ENCODE assay signal across 1 cellular context in the genomic region with DNA sequence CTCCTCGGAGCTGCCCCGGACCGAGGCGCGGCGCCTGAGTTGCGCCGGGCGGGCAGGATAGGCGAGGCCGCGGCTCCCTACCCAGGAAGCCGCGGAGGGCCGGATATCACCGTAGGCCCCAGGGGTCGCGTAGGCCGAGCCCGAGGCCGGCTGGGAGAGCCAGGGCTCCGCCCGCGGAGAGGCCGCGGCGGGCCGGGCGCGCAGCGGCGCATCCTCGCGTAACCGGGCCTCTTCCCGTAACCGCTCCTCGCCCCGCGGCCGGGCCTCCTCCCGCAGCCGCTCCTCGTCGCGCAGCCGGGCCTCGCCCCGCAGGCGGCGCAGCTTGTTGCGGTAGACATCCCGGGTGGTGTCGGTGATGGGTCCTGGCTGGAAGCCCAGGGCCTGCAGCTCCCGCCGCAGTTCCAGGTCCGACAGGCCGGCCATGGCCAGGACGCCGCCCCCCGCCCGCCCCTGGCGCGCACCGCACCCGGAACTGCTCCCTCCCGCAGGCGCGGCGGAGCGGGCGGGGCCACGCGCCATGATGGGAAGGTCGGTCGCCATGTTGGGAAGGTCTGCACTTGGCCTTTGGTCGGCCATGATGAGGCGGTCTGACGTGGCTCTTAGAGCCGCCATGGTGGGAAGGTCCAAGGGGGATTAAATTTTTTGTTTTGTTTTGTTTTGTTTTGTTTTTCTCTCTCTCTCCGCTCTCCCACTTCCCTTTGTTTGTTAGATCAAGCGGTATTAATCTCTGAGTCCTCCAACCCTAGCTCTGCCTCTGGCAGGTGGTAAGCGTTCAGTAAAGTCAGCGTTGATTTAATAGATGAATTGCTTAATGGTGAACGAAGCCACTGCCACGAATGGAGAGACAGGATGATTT.
TF ChIP-seq lines count a peak whose summit lies in the region.

A gene (minus strand): TSS at position 437 of the 856 bp plus-strand sequence. CDS start 14 bp downstream, at position 423.

TF ChIP-seq in HepG2, 621 proteins besides CTCF, POLR2A, EP300 and RAD21 (continued from another document and continues in another):
- TF ChIP-seq, protein P1, sequence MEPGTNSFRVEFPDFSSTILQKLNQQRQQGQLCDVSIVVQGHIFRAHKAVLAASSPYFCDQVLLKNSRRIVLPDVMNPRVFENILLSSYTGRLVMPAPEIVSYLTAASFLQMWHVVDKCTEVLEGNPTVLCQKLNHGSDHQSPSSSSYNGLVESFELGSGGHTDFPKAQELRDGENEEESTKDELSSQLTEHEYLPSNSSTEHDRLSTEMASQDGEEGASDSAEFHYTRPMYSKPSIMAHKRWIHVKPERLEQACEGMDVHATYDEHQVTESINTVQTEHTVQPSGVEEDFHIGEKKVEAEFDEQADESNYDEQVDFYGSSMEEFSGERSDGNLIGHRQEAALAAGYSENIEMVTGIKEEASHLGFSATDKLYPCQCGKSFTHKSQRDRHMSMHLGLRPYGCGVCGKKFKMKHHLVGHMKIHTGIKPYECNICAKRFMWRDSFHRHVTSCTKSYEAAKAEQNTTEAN (CRISPR knock-in tag; conservative IDR thresholded peaks at IDR 0.05), result 0 out of 2 replicates have a peak, but pooled peaks have one; percentile 58
- TF ChIP-seq ZNF792 (CRISPR knock-in tag; IDR thresholded peaks at IDR 0.05) (peak; percentile 85), HHEX (CRISPR knock-in tag; IDR thresholded peaks at IDR 0.05) (no peak), GLI4 (CRISPR knock-in tag; IDR thresholded peaks at IDR 0.05; ENCODE audit: borderline replicate concordance) (no peak; the same call in 1 of the 2 replicates), XBP1 (CRISPR knock-in tag; IDR thresholded peaks at IDR 0.05) (peak; percentile 85; the same call in 1 of the 2 replicates), KDM4B (CRISPR knock-in tag; IDR thresholded peaks at IDR 0.05) (peak; percentile 45; the same call in 1 of the 2 replicates), MBD4 (IDR thresholded peaks at IDR 0.05; ENCODE audit: borderline replicate concordance, low read length) (no peak), NCOR1 (IDR thresholded peaks at IDR 0.05; ENCODE audit: borderline replicate concordance, low read length) (no peak), NFATC3 (CRISPR knock-in tag; IDR thresholded peaks at IDR 0.05) (no peak), MAFG (CRISPR knock-in tag; IDR thresholded peaks at IDR 0.05) (0 out of 2 replicates have a peak, but pooled peaks have one; percentile 44), GATA4 (IDR thresholded peaks at IDR 0.05; ENCODE audit: borderline replicate concordance, low read depth) (no peak), SMARCC2 (IDR thresholded peaks at IDR 0.05) (no peak), TEAD2 (CRISPR knock-in tag; IDR thresholded peaks at IDR 0.05) (0 out of 2 replicates have a peak, but pooled peaks have one; percentile 65), ZNF253 (CRISPR knock-in tag; IDR thresholded peaks at IDR 0.05; ENCODE audit: borderline replicate concordance) (peak; percentile 25; the same call in 1 of the 2 replicates), ZBTB42 (CRISPR knock-in tag; IDR thresholded peaks at IDR 0.05) (no peak), ZNF441 (CRISPR knock-in tag; IDR thresholded peaks at IDR 0.05; ENCODE audit: borderline replicate concordance) (0 out of 2 replicates have a peak, but pooled peaks have one; percentile 37), ZNF83 (CRISPR knock-in tag; IDR thresholded peaks at IDR 0.05; ENCODE audit: borderline replicate concordance) (0 out of 2 replicates have a peak, but pooled peaks have one; percentile 28), NR1H2 (CRISPR knock-in tag; IDR thresholded peaks at IDR 0.05; ENCODE audit: borderline replicate concordance, low read depth) (peak; percentile 78), ZBTB7B (CRISPR knock-in tag; IDR thresholded peaks at IDR 0.05) (peak; percentile 78; the same call in 1 of the 2 replicates), ZNF10 (CRISPR knock-in tag; IDR thresholded peaks at IDR 0.05; ENCODE audit: borderline replicate concordance, low read depth) (no peak), JUN (CRISPR knock-in tag; IDR thresholded peaks at IDR 0.05) (peak; percentile 70; the same call in 1 of the 2 replicates), GTF2F1 (IDR thresholded peaks at IDR 0.05; ENCODE audit: low read length) (no peak), TP53 (CRISPR knock-in tag; conservative IDR thresholded peaks at IDR 0.05) (no peak), ZNF225 (CRISPR knock-in tag; IDR thresholded peaks at IDR 0.05) (0 out of 2 replicates have a peak, but pooled peaks have one; percentile 28)
- TF ChIP-seq, protein P2, sequence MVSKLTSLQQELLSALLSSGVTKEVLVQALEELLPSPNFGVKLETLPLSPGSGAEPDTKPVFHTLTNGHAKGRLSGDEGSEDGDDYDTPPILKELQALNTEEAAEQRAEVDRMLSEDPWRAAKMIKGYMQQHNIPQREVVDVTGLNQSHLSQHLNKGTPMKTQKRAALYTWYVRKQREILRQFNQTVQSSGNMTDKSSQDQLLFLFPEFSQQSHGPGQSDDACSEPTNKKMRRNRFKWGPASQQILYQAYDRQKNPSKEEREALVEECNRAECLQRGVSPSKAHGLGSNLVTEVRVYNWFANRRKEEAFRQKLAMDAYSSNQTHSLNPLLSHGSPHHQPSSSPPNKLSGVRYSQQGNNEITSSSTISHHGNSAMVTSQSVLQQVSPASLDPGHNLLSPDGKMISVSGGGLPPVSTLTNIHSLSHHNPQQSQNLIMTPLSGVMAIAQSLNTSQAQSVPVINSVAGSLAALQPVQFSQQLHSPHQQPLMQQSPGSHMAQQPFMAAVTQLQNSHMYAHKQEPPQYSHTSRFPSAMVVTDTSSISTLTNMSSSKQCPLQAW (CRISPR knock-in tag; IDR thresholded peaks at IDR 0.05), result peak; percentile 63; the same call in 1 of the 2 replicates
- TF ChIP-seq, protein P3, sequence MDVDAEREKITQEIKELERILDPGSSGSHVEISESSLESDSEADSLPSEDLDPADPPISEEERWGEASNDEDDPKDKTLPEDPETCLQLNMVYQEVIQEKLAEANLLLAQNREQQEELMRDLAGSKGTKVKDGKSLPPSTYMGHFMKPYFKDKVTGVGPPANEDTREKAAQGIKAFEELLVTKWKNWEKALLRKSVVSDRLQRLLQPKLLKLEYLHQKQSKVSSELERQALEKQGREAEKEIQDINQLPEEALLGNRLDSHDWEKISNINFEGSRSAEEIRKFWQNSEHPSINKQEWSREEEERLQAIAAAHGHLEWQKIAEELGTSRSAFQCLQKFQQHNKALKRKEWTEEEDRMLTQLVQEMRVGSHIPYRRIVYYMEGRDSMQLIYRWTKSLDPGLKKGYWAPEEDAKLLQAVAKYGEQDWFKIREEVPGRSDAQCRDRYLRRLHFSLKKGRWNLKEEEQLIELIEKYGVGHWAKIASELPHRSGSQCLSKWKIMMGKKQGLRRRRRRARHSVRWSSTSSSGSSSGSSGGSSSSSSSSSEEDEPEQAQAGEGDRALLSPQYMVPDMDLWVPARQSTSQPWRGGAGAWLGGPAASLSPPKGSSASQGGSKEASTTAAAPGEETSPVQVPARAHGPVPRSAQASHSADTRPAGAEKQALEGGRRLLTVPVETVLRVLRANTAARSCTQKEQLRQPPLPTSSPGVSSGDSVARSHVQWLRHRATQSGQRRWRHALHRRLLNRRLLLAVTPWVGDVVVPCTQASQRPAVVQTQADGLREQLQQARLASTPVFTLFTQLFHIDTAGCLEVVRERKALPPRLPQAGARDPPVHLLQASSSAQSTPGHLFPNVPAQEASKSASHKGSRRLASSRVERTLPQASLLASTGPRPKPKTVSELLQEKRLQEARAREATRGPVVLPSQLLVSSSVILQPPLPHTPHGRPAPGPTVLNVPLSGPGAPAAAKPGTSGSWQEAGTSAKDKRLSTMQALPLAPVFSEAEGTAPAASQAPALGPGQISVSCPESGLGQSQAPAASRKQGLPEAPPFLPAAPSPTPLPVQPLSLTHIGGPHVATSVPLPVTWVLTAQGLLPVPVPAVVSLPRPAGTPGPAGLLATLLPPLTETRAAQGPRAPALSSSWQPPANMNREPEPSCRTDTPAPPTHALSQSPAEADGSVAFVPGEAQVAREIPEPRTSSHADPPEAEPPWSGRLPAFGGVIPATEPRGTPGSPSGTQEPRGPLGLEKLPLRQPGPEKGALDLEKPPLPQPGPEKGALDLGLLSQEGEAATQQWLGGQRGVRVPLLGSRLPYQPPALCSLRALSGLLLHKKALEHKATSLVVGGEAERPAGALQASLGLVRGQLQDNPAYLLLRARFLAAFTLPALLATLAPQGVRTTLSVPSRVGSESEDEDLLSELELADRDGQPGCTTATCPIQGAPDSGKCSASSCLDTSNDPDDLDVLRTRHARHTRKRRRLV (CRISPR knock-in tag; IDR thresholded peaks at IDR 0.05), result no peak
- TF ChIP-seq, protein P4, sequence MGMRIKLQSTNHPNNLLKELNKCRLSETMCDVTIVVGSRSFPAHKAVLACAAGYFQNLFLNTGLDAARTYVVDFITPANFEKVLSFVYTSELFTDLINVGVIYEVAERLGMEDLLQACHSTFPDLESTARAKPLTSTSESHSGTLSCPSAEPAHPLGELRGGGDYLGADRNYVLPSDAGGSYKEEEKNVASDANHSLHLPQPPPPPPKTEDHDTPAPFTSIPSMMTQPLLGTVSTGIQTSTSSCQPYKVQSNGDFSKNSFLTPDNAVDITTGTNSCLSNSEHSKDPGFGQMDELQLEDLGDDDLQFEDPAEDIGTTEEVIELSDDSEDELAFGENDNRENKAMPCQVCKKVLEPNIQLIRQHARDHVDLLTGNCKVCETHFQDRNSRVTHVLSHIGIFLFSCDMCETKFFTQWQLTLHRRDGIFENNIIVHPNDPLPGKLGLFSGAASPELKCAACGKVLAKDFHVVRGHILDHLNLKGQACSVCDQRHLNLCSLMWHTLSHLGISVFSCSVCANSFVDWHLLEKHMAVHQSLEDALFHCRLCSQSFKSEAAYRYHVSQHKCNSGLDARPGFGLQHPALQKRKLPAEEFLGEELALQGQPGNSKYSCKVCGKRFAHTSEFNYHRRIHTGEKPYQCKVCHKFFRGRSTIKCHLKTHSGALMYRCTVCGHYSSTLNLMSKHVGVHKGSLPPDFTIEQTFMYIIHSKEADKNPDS (CRISPR knock-in tag; IDR thresholded peaks at IDR 0.05), result no peak
- TF ChIP-seq, protein P5, sequence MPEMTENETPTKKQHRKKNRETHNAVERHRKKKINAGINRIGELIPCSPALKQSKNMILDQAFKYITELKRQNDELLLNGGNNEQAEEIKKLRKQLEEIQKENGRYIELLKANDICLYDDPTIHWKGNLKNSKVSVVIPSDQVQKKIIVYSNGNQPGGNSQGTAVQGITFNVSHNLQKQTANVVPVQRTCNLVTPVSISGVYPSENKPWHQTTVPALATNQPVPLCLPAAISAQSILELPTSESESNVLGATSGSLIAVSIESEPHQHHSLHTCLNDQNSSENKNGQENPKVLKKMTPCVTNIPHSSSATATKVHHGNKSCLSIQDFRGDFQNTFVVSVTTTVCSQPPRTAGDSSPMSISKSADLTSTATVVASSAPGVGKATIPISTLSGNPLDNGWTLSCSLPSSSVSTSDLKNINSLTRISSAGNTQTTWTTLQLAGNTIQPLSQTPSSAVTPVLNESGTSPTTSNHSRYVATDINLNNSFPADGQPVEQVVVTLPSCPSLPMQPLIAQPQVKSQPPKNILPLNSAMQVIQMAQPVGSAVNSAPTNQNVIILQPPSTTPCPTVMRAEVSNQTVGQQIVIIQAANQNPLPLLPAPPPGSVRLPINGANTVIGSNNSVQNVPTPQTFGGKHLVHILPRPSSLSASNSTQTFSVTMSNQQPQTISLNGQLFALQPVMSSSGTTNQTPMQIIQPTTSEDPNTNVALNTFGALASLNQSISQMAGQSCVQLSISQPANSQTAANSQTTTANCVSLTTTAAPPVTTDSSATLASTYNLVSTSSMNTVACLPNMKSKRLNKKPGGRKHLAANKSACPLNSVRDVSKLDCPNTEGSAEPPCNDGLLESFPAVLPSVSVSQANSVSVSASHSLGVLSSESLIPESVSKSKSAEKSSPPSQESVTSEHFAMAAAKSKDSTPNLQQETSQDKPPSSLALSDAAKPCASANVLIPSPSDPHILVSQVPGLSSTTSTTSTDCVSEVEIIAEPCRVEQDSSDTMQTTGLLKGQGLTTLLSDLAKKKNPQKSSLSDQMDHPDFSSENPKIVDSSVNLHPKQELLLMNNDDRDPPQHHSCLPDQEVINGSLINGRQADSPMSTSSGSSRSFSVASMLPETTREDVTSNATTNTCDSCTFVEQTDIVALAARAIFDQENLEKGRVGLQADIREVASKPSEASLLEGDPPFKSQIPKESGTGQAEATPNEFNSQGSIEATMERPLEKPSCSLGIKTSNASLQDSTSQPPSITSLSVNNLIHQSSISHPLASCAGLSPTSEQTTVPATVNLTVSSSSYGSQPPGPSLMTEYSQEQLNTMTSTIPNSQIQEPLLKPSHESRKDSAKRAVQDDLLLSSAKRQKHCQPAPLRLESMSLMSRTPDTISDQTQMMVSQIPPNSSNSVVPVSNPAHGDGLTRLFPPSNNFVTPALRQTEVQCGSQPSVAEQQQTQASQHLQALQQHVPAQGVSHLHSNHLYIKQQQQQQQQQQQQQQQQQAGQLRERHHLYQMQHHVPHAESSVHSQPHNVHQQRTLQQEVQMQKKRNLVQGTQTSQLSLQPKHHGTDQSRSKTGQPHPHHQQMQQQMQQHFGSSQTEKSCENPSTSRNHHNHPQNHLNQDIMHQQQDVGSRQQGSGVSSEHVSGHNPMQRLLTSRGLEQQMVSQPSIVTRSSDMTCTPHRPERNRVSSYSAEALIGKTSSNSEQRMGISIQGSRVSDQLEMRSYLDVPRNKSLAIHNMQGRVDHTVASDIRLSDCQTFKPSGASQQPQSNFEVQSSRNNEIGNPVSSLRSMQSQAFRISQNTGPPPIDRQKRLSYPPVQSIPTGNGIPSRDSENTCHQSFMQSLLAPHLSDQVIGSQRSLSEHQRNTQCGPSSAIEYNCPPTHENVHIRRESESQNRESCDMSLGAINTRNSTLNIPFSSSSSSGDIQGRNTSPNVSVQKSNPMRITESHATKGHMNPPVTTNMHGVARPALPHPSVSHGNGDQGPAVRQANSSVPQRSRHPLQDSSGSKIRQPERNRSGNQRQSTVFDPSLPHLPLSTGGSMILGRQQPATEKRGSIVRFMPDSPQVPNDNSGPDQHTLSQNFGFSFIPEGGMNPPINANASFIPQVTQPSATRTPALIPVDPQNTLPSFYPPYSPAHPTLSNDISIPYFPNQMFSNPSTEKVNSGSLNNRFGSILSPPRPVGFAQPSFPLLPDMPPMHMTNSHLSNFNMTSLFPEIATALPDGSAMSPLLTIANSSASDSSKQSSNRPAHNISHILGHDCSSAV (CRISPR knock-in tag; IDR thresholded peaks at IDR 0.05; ENCODE audit: borderline replicate concordance), result no peak
- TF ChIP-seq, protein P6, sequence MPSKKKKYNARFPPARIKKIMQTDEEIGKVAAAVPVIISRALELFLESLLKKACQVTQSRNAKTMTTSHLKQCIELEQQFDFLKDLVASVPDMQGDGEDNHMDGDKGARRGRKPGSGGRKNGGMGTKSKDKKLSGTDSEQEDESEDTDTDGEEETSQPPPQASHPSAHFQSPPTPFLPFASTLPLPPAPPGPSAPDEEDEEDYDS (CRISPR knock-in tag; IDR thresholded peaks at IDR 0.05), result peak; percentile 55; the same call in 1 of the 2 replicates
- TF ChIP-seq, protein P7, sequence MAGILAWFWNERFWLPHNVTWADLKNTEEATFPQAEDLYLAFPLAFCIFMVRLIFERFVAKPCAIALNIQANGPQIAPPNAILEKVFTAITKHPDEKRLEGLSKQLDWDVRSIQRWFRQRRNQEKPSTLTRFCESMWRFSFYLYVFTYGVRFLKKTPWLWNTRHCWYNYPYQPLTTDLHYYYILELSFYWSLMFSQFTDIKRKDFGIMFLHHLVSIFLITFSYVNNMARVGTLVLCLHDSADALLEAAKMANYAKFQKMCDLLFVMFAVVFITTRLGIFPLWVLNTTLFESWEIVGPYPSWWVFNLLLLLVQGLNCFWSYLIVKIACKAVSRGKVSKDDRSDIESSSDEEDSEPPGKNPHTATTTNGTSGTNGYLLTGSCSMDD (CRISPR knock-in tag; IDR thresholded peaks at IDR 0.05), result no peak
